In genomic region chr5:132963175-132964104, GRCh38 we compare ENCODE assay signal across 1 cellular context.
A peak's percentile ranks its signal among the peaks of the same experiment; 100 is the strongest.
TF ChIP-seq lines count a peak whose summit lies in the region.

AFF4 (minus strand) TSS chr5:132963634; CDS start chr5:132937189, 26,445 bp downstream.

TF ChIP-seq in K562, 482 proteins besides CTCF, POLR2A, EP300 and RAD21 (continued from another document and continues in another):
- TF ChIP-seq CLOCK (CRISPR knock-in tag; IDR thresholded peaks at IDR 0.05; ENCODE audit: borderline replicate concordance) (no peak), DDX20 (tag; IDR thresholded peaks at IDR 0.05; ENCODE audit: low read depth) (no peak), JUN (IDR thresholded peaks at IDR 0.05; ENCODE audit: borderline replicate concordance, low read depth, low read length) (peak; percentile 74; the same call in 1 of the 2 replicates), JUN (CRISPR knock-in tag; IDR thresholded peaks at IDR 0.05; ENCODE audit: borderline replicate concordance) (0 out of 2 replicates have a peak, but pooled peaks have one; percentile 62), ZNF551 (CRISPR knock-in tag; IDR thresholded peaks at IDR 0.05) (no peak), CEBPG (CRISPR knock-in tag; IDR thresholded peaks at IDR 0.05) (no peak), CEBPG (tag; conservative IDR thresholded peaks at IDR 0.05 in 1 of 2, IDR thresholded peaks at IDR 0.05 in 1 of 2) (no peak), CUX1 (CRISPR knock-in tag; IDR thresholded peaks at IDR 0.05) (no peak), ZNF695 (CRISPR knock-in tag; IDR thresholded peaks at IDR 0.05) (no peak), NFYB (IDR thresholded peaks at IDR 0.05; ENCODE audit: extremely low read depth, insufficient read length) (no peak), JUNB (CRISPR knock-in tag; conservative IDR thresholded peaks at IDR 0.05) (no peak), HMGN3 (IDR thresholded peaks at IDR 0.05; ENCODE audit: borderline replicate concordance, extremely low read depth, insufficient read length, low read depth, low read length) (peak; percentile 74), SMAD1 (IDR thresholded peaks at IDR 0.05; ENCODE audit: low read depth, low read length, partially characterized antibody) (no peak), SMARCC2 (IDR thresholded peaks at IDR 0.05; ENCODE audit: low read depth) (no peak), CREB3 (tag; conservative IDR thresholded peaks at IDR 0.05; ENCODE audit: low read depth) (peak; percentile 68; the same call in 1 of the 2 replicates), RBM34 (IDR thresholded peaks at IDR 0.05; ENCODE audit: borderline replicate concordance, insufficient read depth, low read length) (peak; percentile 88; the same call in 1 of the 2 replicates), PRDM10 (IDR thresholded peaks at IDR 0.05; ENCODE audit: partially characterized antibody) (peak; percentile 64), TBL1XR1 (IDR thresholded peaks at IDR 0.05; ENCODE audit: low read length in 2 of 2) (peak in 1 of 2 experiments; percentile 60; a peak in 1 of 4 replicates), POLR2G (IDR thresholded peaks at IDR 0.05; ENCODE audit: low read depth, low read length) (peak; percentile 97), CAMTA2 (CRISPR knock-in tag; conservative IDR thresholded peaks at IDR 0.05) (no peak), CBX3 (IDR thresholded peaks at IDR 0.05; ENCODE audit: borderline replicate concordance in 1 of 2, low read length in 2 of 2) (peak in 1 of 2 experiments; percentile 86; a peak in 1 of 3 replicates), SREBF2 (CRISPR knock-in tag; IDR thresholded peaks at IDR 0.05) (no peak), HMGXB4 (CRISPR knock-in tag; IDR thresholded peaks at IDR 0.05) (peak; percentile 85; the same call in 1 of the 2 replicates), HEY1 (CRISPR knock-in tag; IDR thresholded peaks at IDR 0.05; ENCODE audit: borderline replicate concordance) (no peak), ARID3A (IDR thresholded peaks at IDR 0.05; ENCODE audit: borderline replicate concordance, low read depth, low read length) (no peak), FOXK2 (conservative IDR thresholded peaks at IDR 0.05 in 1 of 2, IDR thresholded peaks at IDR 0.05 in 1 of 2; ENCODE audit: low read depth in 2 of 2) (peak; percentile 55 to 77; a peak in 3 of 4 replicates), SLC30A9 (CRISPR knock-in tag; IDR thresholded peaks at IDR 0.05) (no peak), SAFB2 (IDR thresholded peaks at IDR 0.05; ENCODE audit: borderline replicate concordance, low read depth, low read length, severe bottlenecking) (no peak), ZBTB7A (IDR thresholded peaks at IDR 0.05; ENCODE audit: borderline replicate concordance, control insufficient read depth, low read depth, low read length) (peak; percentile 98), GABPB1 (CRISPR knock-in tag; IDR thresholded peaks at IDR 0.05) (peak; percentile 87)
